Comparison of ENCODE assay signal across 13 cellular contexts in the genomic region with DNA sequence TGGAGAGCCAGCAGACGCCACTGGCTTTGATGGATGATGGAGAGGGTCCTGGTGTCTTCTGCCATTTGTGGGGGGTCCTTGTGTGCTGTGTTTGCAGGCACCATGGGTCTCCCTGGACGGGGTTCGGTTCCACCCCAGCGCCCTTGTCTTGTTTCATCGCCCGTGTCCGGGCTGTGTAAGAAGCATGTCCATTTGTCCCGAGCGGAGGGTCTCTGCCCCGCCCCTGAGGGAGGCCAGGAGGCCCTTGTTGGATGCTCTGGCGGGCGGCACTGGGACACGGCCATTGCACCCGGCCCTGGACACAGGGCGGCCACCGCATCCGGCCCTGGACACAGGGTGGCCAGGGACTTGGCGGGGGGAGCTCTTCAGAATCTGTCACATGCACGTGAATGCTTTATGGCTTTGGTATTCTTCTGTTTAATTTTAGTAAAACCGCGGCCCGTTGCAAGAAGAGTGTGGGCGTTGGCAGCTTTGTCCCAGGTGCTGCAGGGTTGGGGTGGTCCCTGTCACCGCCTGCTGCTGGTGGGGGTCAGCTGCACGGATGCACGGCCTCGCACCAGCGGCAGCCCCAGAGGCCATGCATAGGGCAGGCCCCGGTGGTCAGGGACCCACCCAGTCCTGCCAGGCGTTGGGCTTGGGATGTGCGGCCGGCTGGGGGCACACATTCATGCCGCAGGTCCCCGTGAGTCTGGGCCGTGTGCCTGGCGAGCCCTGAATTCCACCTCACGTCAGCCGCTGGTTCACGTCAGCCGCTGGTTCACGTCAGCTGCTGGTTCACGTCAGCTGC. TPM values are rescaled to one million over a fixed set of nuclear protein-coding genes. Genes with fewer than 3 reads are reported as not detected.
DNase-seq lines count a peak whose midpoint lies in the region; ATAC-seq and TF ChIP-seq lines count a peak whose summit lies in the region.
"Had no signal": no experiment of that assay in that cellular context is flagged by ENCODE, and none has a peak within 500 bp of the region (broad histone marks: within the 10 kb centered on the region; RNA-seq: fewer than 3 reads in every experiment).

No MANE protein-coding gene starts in this region.

- H3K4me1 ChIP-seq in CD4-positive, CD25-positive, alpha-beta regulatory T cell (ENCODE audit: control insufficient read depth, insufficient read depth, low read length, poor library complexity, severe bottlenecking), result peaks cover 64% of the 10 kb centered on the region
- H3K4me1 ChIP-seq in BE2C, result peaks cover 30% of the 10 kb centered on the region

- no peaks in the 10 kb centered on the region for H3K36me3 Mint-ChIP-seq in CD4-positive, CD25-positive, alpha-beta regulatory T cell
- no peaks in the 10 kb centered on the region for H3K36me3 Mint-ChIP-seq in activated naive CD8-positive, alpha-beta T cell treated with anti-CD3 and anti-CD28 coated beads, Interleukin-2, amount 50 U/mL, for 24 hours (ENCODE audit: low read depth)
- H3K36me3 Mint-ChIP-seq in nephron (ENCODE audit: low read depth), result peaks cover 12% of the 10 kb centered on the region

- H3K27ac ChIP-seq in CD4-positive, CD25-positive, alpha-beta regulatory T cell (ENCODE audit: insufficient read depth, low read length, poor library complexity, severe bottlenecking), result peak overlapping the region; percentile 64

- DNase-seq in CD4-positive, CD25-positive, alpha-beta regulatory T cell, result no peak
- DNase-seq in H7 (peak; percentile 56), BE2C (no peak)
- DNase-seq in activated naive CD8-positive, alpha-beta T cell treated with anti-CD3 and anti-CD28 coated beads, Interleukin-2, amount 50 U/mL, for 24 hours, result no peak
- DNase-seq: heart right ventricle, NCI-H526 treated with DMSO at 0.1 percent for 48 hours had no signal

- H3K4me3 Mint-ChIP-seq in CD4-positive, CD25-positive, alpha-beta regulatory T cell, result peak overlapping the region; percentile 66 to 84 (median 74)
- peak overlapping the region; percentile 73 for H3K4me3 Mint-ChIP-seq in activated naive CD8-positive, alpha-beta T cell treated with anti-CD3 and anti-CD28 coated beads, Interleukin-2, amount 50 U/mL, for 24 hours
- H3K4me3 Mint-ChIP-seq in nephron, result peak overlapping the region in 1 of 3 experiments; percentile 26

- no peak for ATAC-seq in CD4-positive, CD25-positive, alpha-beta regulatory T cell (ENCODE audit: low read depth in 2 of 2)
- no peak for ATAC-seq in activated naive CD8-positive, alpha-beta T cell treated with anti-CD3 and anti-CD28 coated beads, Interleukin-2, amount 50 U/mL, for 24 hours
- ATAC-seq in HG02588 (IDR thresholded peaks at IDR 0.05; ENCODE audit: unreplicated experiment), result no peak
- no peak for ATAC-seq in GM19035 (IDR thresholded peaks at IDR 0.05; ENCODE audit: unreplicated experiment)
- no peak for ATAC-seq in GM19324 (IDR thresholded peaks at IDR 0.05; ENCODE audit: low FRiP score, unreplicated experiment)

- H3K9me3 ChIP-seq in CD4-positive, CD25-positive, alpha-beta regulatory T cell (ENCODE audit: control insufficient read depth in 2 of 2, low read length in 2 of 2), result no peaks in the 10 kb centered on the region
- no peaks in the 10 kb centered on the region; the same call in 1 of the 2 replicates for H3K9me3 ChIP-seq in BE2C
- H3K9me3 ChIP-seq: heart right ventricle had no signal

- TF ChIP-seq CTCF in nephron (IDR thresholded peaks at IDR 0.05; ENCODE audit: unreplicated experiment in 3 of 3) (no peak), BE2C (IDR thresholded peaks at IDR 0.05; ENCODE audit: low read depth, low read length) (no peak)

- H3K9me3 Mint-ChIP-seq in CD4-positive, CD25-positive, alpha-beta regulatory T cell, result no peaks in the 10 kb centered on the region
- H3K9me3 Mint-ChIP-seq in activated naive CD8-positive, alpha-beta T cell treated with anti-CD3 and anti-CD28 coated beads, Interleukin-2, amount 50 U/mL, for 24 hours, result no peaks in the 10 kb centered on the region
- H3K9me3 Mint-ChIP-seq in nephron, result peaks cover 3% of the 10 kb centered on the region

- no peaks in the 10 kb centered on the region for H3K36me3 ChIP-seq in CD4-positive, CD25-positive, alpha-beta regulatory T cell (ENCODE audit: control insufficient read depth, insufficient read depth, low read length)
- H3K36me3 ChIP-seq in H7 (replicated peaks; ENCODE audit: control insufficient read depth, insufficient read depth, low read length) (no peaks in the 10 kb centered on the region; the same call in 1 of the 2 replicates), BE2C (no peaks in the 10 kb centered on the region)

- H3K4me3 ChIP-seq in CD4-positive, CD25-positive, alpha-beta regulatory T cell (ENCODE audit: low read depth, low read length), result peak overlapping the region; percentile 53
- H3K4me3 ChIP-seq in H7 (ENCODE audit: insufficient read depth, low read depth, low read length), result no peak overlapping the region
- H3K4me3 ChIP-seq in BE2C (ENCODE audit: low read depth, low read length), result no peak overlapping the region

- no peaks in the 10 kb centered on the region for H3K27me3 ChIP-seq in CD4-positive, CD25-positive, alpha-beta regulatory T cell (ENCODE audit: control insufficient read depth, insufficient read depth, low read length)
- no peaks in the 10 kb centered on the region for H3K27me3 ChIP-seq in H7 (ENCODE audit: control insufficient read depth, insufficient read depth, low read length)
- no peaks in the 10 kb centered on the region for H3K27me3 ChIP-seq in BE2C
- H3K27me3 ChIP-seq: heart right ventricle had no signal

- H3K27me3 Mint-ChIP-seq in CD4-positive, CD25-positive, alpha-beta regulatory T cell, result peaks cover 5% of the 10 kb centered on the region
- no peaks in the 10 kb centered on the region for H3K27me3 Mint-ChIP-seq in activated naive CD8-positive, alpha-beta T cell treated with anti-CD3 and anti-CD28 coated beads, Interleukin-2, amount 50 U/mL, for 24 hours
- H3K27me3 Mint-ChIP-seq in nephron (ENCODE audit: low read depth), result no peaks in the 10 kb centered on the region

- H3K4me1 Mint-ChIP-seq in CD4-positive, CD25-positive, alpha-beta regulatory T cell, result peaks cover 19 to 67% (median 40%) of the 10 kb centered on the region in 4 donors
- peaks cover 72% of the 10 kb centered on the region for H3K4me1 Mint-ChIP-seq in activated naive CD8-positive, alpha-beta T cell treated with anti-CD3 and anti-CD28 coated beads, Interleukin-2, amount 50 U/mL, for 24 hours
- H3K4me1 Mint-ChIP-seq in nephron, result peaks cover 55% of the 10 kb centered on the region

- peak overlapping the region in 2 of 3 donors; percentile 93 to 98 for H3K27ac Mint-ChIP-seq in CD4-positive, CD25-positive, alpha-beta regulatory T cell
- H3K27ac Mint-ChIP-seq in activated naive CD8-positive, alpha-beta T cell treated with anti-CD3 and anti-CD28 coated beads, Interleukin-2, amount 50 U/mL, for 24 hours, result peak overlapping the region; percentile 92
- H3K27ac Mint-ChIP-seq in nephron, result peak overlapping the region; percentile 89 to 92 (median 91)

RNA-seq across cellular contexts. Expression of gene ZNF750, which starts 21.0 kb away (rescaled TPM):
- total RNA-seq in CD4-positive, CD25-positive, alpha-beta regulatory T cell, result not detected
- under 1 TPM in 1 of 4 donors, not detected in 3; 0.07 TPM for polyA plus RNA-seq in CD4-positive, CD25-positive, alpha-beta regulatory T cell
- not detected in 2 replicates for total RNA-seq in H7 (2014; rRNA removed; shearing (Covaris generic))
- 0.54 TPM for polyA plus RNA-seq in BE2C (2012; ENCODE audit: insufficient read depth, insufficient read length, low read depth)
- total RNA-seq: dermis blood vessel endothelial cell; myocyte; T-helper 1 cell treated with Interleukin-12 subunit alpha and Interleukin-12 subunit beta and Interleukin-4 antibody, amounts not matched to agents 30 ng/mL and 1 ng/mL, for 36 hours had no signal
